ENCODE assay signal across 23 cellular contexts in the genomic region with DNA sequence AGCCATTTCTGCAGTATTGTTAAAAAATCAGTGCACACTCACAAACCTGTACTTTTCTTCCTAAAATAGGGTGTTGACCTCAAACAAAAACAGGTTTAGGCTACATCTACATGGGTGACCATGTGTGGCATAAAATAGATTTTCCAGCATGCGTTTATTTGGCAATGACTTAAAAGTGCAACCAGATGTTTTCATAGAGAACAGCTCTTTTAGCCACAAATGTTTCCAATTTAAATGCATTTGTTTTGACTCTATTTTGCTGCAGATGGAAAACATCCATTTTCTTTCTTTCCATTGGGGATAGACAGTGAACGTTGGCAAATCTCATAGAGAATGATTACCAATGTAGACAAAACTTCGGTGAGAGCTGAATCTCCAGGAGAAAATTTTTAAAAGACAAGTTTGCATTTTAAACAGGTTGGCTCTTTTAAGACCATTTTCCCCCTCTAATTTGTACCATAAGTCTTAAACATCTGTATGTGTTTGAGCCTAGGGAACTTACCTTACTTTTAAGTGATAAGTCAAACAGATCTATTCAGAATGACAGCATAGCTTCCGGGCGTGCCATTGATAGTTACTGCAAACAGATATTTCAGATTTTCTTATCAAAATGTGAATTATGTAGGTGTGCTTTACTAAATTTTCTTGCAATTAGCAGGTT.
DNase-seq lines count a peak whose midpoint lies in the region; ATAC-seq and TF ChIP-seq lines count a peak whose summit lies in the region.
"Had no signal": no experiment of that assay in that cellular context is flagged by ENCODE, and none has a peak within 500 bp of the region (broad histone marks: within the 10 kb centered on the region; RNA-seq: fewer than 3 reads in every experiment).

No MANE protein-coding gene starts in this region.

- H3K4me3 ChIP-seq in GM23248: no peak overlapping the region
- no peak overlapping the region for H3K4me3 ChIP-seq in SK-N-SH (ENCODE audit: low read depth in 2 of 2, low read length in 1 of 2)
- no peak overlapping the region for H3K4me3 ChIP-seq in upper lobe of left lung
- H3K4me3 ChIP-seq: MG63, prostate gland, thoracic aorta had no signal

- H3K4me1 Mint-ChIP-seq in type B pancreatic cell (ENCODE audit: unreplicated experiment): peaks cover 16% of the 10 kb centered on the region
- H3K4me1 Mint-ChIP-seq: activated B cell treated with CpG ODN at 0.5 μM for 24 hours; IgD-negative memory B cell; nephron progenitor cell; stimulated activated memory B cell treated with anti-CD40 and anti-IgM and Interleukin-4, amounts not matched to agents 10 μg/mL and 1 μg/mL and 100 μg/mL, for 72 hours had no signal

- no peaks in the 10 kb centered on the region for H3K36me3 Mint-ChIP-seq in type B pancreatic cell
- H3K36me3 Mint-ChIP-seq: IgD-negative memory B cell; stimulated activated memory B cell treated with anti-CD40 and anti-IgM and Interleukin-4, amounts not matched to agents 10 μg/mL and 1 μg/mL and 100 μg/mL, for 72 hours had no signal

- no peaks in the 10 kb centered on the region for H3K79me2 ChIP-seq in GM23248 (ENCODE audit: insufficient read depth)
- H3K79me2 ChIP-seq in SK-N-SH (ENCODE audit: insufficient read depth): no peaks in the 10 kb centered on the region

- TF ChIP-seq RAD21 in SK-N-SH (IDR thresholded peaks at IDR 0.05; ENCODE audit: low read length): no peak

- no peak overlapping the region for H3K4me2 ChIP-seq in GM23248 (ENCODE audit: unreplicated experiment)
- H3K4me2 ChIP-seq in SK-N-SH: peak overlapping the region; percentile 37; the same call in 1 of the 2 replicates

- no peaks in the 10 kb centered on the region for H3K27me3 Mint-ChIP-seq in type B pancreatic cell
- H3K27me3 Mint-ChIP-seq: activated B cell treated with CpG ODN at 0.5 μM for 24 hours; activated CD8-positive, alpha-beta T cell treated with anti-CD3 and anti-CD28 coated beads for 36 hours; IgD-negative memory B cell; stimulated activated memory B cell treated with anti-CD40 and anti-IgM and Interleukin-4, amounts not matched to agents 10 μg/mL and 1 μg/mL and 100 μg/mL, for 72 hours had no signal

- peak overlapping the region; percentile 19 for H3K4me3 Mint-ChIP-seq in type B pancreatic cell
- H3K4me3 Mint-ChIP-seq: activated B cell treated with CpG ODN at 0.5 μM for 24 hours; activated CD8-positive, alpha-beta T cell treated with anti-CD3 and anti-CD28 coated beads for 36 hours; IgD-negative memory B cell; nephron progenitor cell; stimulated activated memory B cell treated with anti-CD40 and anti-IgM and Interleukin-4, amounts not matched to agents 10 μg/mL and 1 μg/mL and 100 μg/mL, for 72 hours had no signal

- peaks cover 4% of the 10 kb centered on the region for H3K9me3 Mint-ChIP-seq in type B pancreatic cell
- H3K9me3 Mint-ChIP-seq: activated B cell treated with CpG ODN at 0.5 μM for 24 hours; activated CD8-positive, alpha-beta T cell treated with anti-CD3 and anti-CD28 coated beads for 36 hours; nephron progenitor cell had no signal

- POLR2A ChIA-PET in SK-N-SH (lab: Yijun Ruan, JAX): interaction anchor here (0.8 to 1.3 kb wide), 3 partner anchors 58 to 66 kb away, joined by 3 to 6 read pairs (median 4); no protein-coding TSS in a partner anchor

- no peaks in the 10 kb centered on the region for H3F3A ChIP-seq in GM23248 (ENCODE audit: insufficient read depth)
- peaks cover 19% of the 10 kb centered on the region for H3F3A ChIP-seq in SK-N-SH (replicated peaks; ENCODE audit: insufficient read depth)

- H3K27ac Mint-ChIP-seq in type B pancreatic cell: no peak overlapping the region
- H3K27ac Mint-ChIP-seq: activated B cell treated with CpG ODN at 0.5 μM for 24 hours; activated CD8-positive, alpha-beta T cell treated with anti-CD3 and anti-CD28 coated beads for 36 hours; IgD-negative memory B cell; nephron progenitor cell; stimulated activated memory B cell treated with anti-CD40 and anti-IgM and Interleukin-4, amounts not matched to agents 10 μg/mL and 1 μg/mL and 100 μg/mL, for 72 hours had no signal

- TF ChIP-seq CTCF in SK-N-SH (IDR thresholded peaks at IDR 0.05) (no peak), type B pancreatic cell (conservative IDR thresholded peaks at IDR 0.05) (no peak), upper lobe of left lung (IDR thresholded peaks at IDR 0.05) (no peak)

- H3K9ac ChIP-seq in GM23248 (no peak overlapping the region), SK-N-SH (no peak overlapping the region)

- H4K20me1 ChIP-seq in GM23248 (ENCODE audit: insufficient read depth) (no peaks in the 10 kb centered on the region), SK-N-SH (ENCODE audit: insufficient read depth) (no peaks in the 10 kb centered on the region)

- H3K27me3 ChIP-seq in GM23248 (replicated peaks; ENCODE audit: insufficient read depth) (no peaks in the 10 kb centered on the region), SK-N-SH (ENCODE audit: insufficient read depth) (no peaks in the 10 kb centered on the region), upper lobe of left lung (no peaks in the 10 kb centered on the region)
- H3K27me3 ChIP-seq: MG63 had no signal

- no peak for ATAC-seq in upper lobe of left lung (ENCODE audit: low FRiP score in 2 of 2)
- ATAC-seq in Right ventricle myocardium superior (ENCODE audit: poor library complexity): no peak
- ATAC-seq: activated CD8-positive, alpha-beta T cell treated with anti-CD3 and anti-CD28 coated beads for 36 hours; stimulated activated memory B cell treated with anti-CD40 and anti-IgM and Interleukin-4, amounts not matched to agents 10 μg/mL and 1 μg/mL and 100 μg/mL, for 72 hours had no signal

- in situ Hi-C loops in GM23248 (cut with MboI): no loop called here

- H3K36me3 ChIP-seq in GM23248 (ENCODE audit: low read depth): no peaks in the 10 kb centered on the region
- H3K36me3 ChIP-seq in SK-N-SH (replicated peaks in 1 of 2; ENCODE audit: control insufficient read depth in 1 of 2, insufficient read depth in 2 of 2, low read length in 1 of 2): no peaks in the 10 kb centered on the region
- H3K36me3 ChIP-seq in upper lobe of left lung: no peaks in the 10 kb centered on the region
- H3K36me3 ChIP-seq: MG63, prostate gland, thoracic aorta had no signal

- intact Hi-C loops in cardiac septum (cut with DNase I) (no loop called here), Right ventricle myocardium superior (cut with DNase I) (no loop called here)

- TF ChIP-seq POLR2A in upper lobe of left lung (IDR thresholded peaks at IDR 0.05): no peak

- peak; percentile 7 to 93; a peak in 2 of 4 replicates for TF ChIP-seq EP300 in SK-N-SH (IDR thresholded peaks at IDR 0.05; ENCODE audit: borderline replicate concordance in 1 of 2, low read depth in 1 of 2, low read length in 1 of 2)
- no peak for TF ChIP-seq EP300 in upper lobe of left lung (IDR thresholded peaks at IDR 0.05)

- no peak overlapping the region; the same call in 1 of the 2 replicates for H2AFZ ChIP-seq in GM23248
- H2AFZ ChIP-seq in SK-N-SH (ENCODE audit: low read depth): peak overlapping the region; percentile 25

- WGBS in GM23248 (ENCODE audit: low coverage in 1 of 2, low lambda C conversion rate in 2 of 2, missing lambda C conversion rate in 2 of 2), 2 experiments: 42 to 46% methylated on average over 5 of the region's 5 CpGs
- WGBS in SK-N-SH (ENCODE audit: low lambda C conversion rate): 23% methylated on average over 5 of the region's 5 CpGs
- WGBS in upper lobe of left lung, 2 donors: 75 to 80% methylated on average over 5 of the region's 5 CpGs

- DNase-seq in GM23248 (peak; percentile 34), SK-N-SH (peak; percentile 23), fibroblast of peridontal ligament (ENCODE audit: extremely low read depth) (peak; percentile 94), type B pancreatic cell (ENCODE audit: extremely low spot score, unreplicated experiment) (no peak), upper lobe of left lung (no peak), cardiac septum (ENCODE audit: low spot score) (no peak), Right ventricle myocardium superior (no peak)
- DNase-seq: activated B cell treated with CpG ODN at 0.5 μM for 24 hours; activated CD8-positive, alpha-beta T cell treated with anti-CD3 and anti-CD28 coated beads for 36 hours; activated naive CD4-positive, alpha-beta T cell; activated T-cell treated with anti-CD3 and anti-CD28 coated beads, Interleukin-2, amount 50 U/mL, for 1 hour; central memory CD4-positive, alpha-beta T cell; COR-L47; MG63; NCI-H1436 treated with DMSO at 0.1 percent for 48 hours; NCI-H2171 treated with DMSO at 0.1 percent for 48 hours; nephron progenitor cell; OCI-M1; T-helper 2 cell had no signal

- CTCF ChIA-PET in SK-N-SH (lab: Yijun Ruan, JAX): interaction anchor here (0.8 to 2.5 kb wide), 9 partner anchors 15 to 392 kb away, joined by 3 to 22 read pairs (median 6); no protein-coding TSS in a partner anchor

- H3K9me2 ChIP-seq in GM23248 (ENCODE audit: insufficient read depth) (no peaks in the 10 kb centered on the region), SK-N-SH (no peaks in the 10 kb centered on the region; the same call in 1 of the 2 replicates)

- no peak overlapping the region for H3K27ac ChIP-seq in GM23248
- H3K27ac ChIP-seq in SK-N-SH (ENCODE audit: low read depth in 2 of 2, low read length in 1 of 2): peak overlapping the region; percentile 94 to 97
- no peak overlapping the region for H3K27ac ChIP-seq in upper lobe of left lung
- H3K27ac ChIP-seq: prostate gland, thoracic aorta had no signal

- H3K9me3 ChIP-seq in GM23248 (ENCODE audit: low read depth) (no peaks in the 10 kb centered on the region), SK-N-SH (no peaks in the 10 kb centered on the region), upper lobe of left lung (no peaks in the 10 kb centered on the region)
- H3K9me3 ChIP-seq: MG63, prostate gland, thoracic aorta had no signal

- peaks cover 30% of the 10 kb centered on the region for H3K4me1 ChIP-seq in GM23248 (ENCODE audit: insufficient read depth)
- H3K4me1 ChIP-seq in SK-N-SH (ENCODE audit: control insufficient read depth in 1 of 2, insufficient read depth in 2 of 2, low read depth in 1 of 2, low read length in 1 of 2): peaks cover 45% of the 10 kb centered on the region in 2 experiments
- H3K4me1 ChIP-seq in upper lobe of left lung: no peaks in the 10 kb centered on the region
- H3K4me1 ChIP-seq: prostate gland had no signal

TF ChIP-seq in SK-N-SH, 30 proteins besides CTCF, POLR2A, EP300 and RAD21 (continues in another document):
- TF ChIP-seq, protein P1, sequence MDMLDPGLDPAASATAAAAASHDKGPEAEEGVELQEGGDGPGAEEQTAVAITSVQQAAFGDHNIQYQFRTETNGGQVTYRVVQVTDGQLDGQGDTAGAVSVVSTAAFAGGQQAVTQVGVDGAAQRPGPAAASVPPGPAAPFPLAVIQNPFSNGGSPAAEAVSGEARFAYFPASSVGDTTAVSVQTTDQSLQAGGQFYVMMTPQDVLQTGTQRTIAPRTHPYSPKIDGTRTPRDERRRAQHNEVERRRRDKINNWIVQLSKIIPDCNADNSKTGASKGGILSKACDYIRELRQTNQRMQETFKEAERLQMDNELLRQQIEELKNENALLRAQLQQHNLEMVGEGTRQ (IDR thresholded peaks at IDR 0.05; ENCODE audit: borderline replicate concordance, low read depth, low read length): no peak

Comparison
In these comparisons a context has a peak if more than half of its experiments do, and no peak if none do; other contexts are left out.
1. DNase-seq: peak in GM23248 (single experiment), SK-N-SH (single experiment) and fibroblast of peridontal ligament (single experiment); none in type B pancreatic cell (single experiment), upper lobe of left lung (0 of 2), cardiac septum (single experiment) and Right ventricle myocardium superior (single experiment).
2. H3K27ac ChIP-seq: peak in SK-N-SH (2 of 2); none in GM23248 (single experiment) and upper lobe of left lung (0 of 4).